Comparison of ENCODE assay signal across 1 cellular context in genomic region chr4:56435748-56436442, GRCh38.
TF ChIP-seq lines count a peak whose summit lies in the region.

TSS of gene PAICS (plus strand) at chr4:56436260. CDS start at chr4:56436313, 53 bp downstream.

TF ChIP-seq in GM12878, 131 proteins besides CTCF, POLR2A, EP300 and RAD21 (continued from another document and continues in another):
- TF ChIP-seq POLR2AphosphoS5 (IDR thresholded peaks at IDR 0.05; ENCODE audit: low read length) (peak; percentile 71; the same call in 1 of the 2 replicates), MXI1 (IDR thresholded peaks at IDR 0.05; ENCODE audit: low read depth, low read length) (peak; percentile 99), NRF1 (conservative IDR thresholded peaks at IDR 0.05; ENCODE audit: low read depth, low read length) (peak; percentile 95), RB1 (IDR thresholded peaks at IDR 0.05; ENCODE audit: borderline replicate concordance) (peak; percentile 92; the same call in 1 of the 2 replicates), SP1 (IDR thresholded peaks at IDR 0.05; ENCODE audit: low read depth, low read length) (peak; percentile 71), RAD51 (IDR thresholded peaks at IDR 0.05) (peak; percentile 12; the same call in 1 of the 2 replicates), ASH2L (IDR thresholded peaks at IDR 0.05; ENCODE audit: borderline replicate concordance, low read depth) (0 out of 2 replicates have a peak, but pooled peaks have one; percentile 18), FOXK2 (IDR thresholded peaks at IDR 0.05) (peak; percentile 96), YY1 (IDR thresholded peaks at IDR 0.05; ENCODE audit: low read depth, low read length) (peak; percentile 67), PAX5 (IDR thresholded peaks at IDR 0.05; ENCODE audit: borderline replicate concordance, low read depth, low read length) (peak; percentile 16; the same call in 1 of the 2 replicates), USF2 (IDR thresholded peaks at IDR 0.05; ENCODE audit: borderline replicate concordance, low read depth, low read length) (peak; percentile 47), SMARCA5 (IDR thresholded peaks at IDR 0.05) (peak; percentile 97), TCF3 (IDR thresholded peaks at IDR 0.05; ENCODE audit: borderline replicate concordance, insufficient read depth, low read depth, low read length) (no peak), HSF1 (IDR thresholded peaks at IDR 0.05; ENCODE audit: low read depth, low read length) (no peak), ZNF687 (IDR thresholded peaks at IDR 0.05) (peak; percentile 80), SIN3A (IDR thresholded peaks at IDR 0.05; ENCODE audit: low read depth, low read length) (peak; percentile 92; the same call in 1 of the 2 replicates), NR2F1 (conservative IDR thresholded peaks at IDR 0.05) (peak; percentile 86), SUZ12 (IDR thresholded peaks at IDR 0.05; ENCODE audit: unreplicated experiment) (no peak), RELB (IDR thresholded peaks at IDR 0.05; ENCODE audit: low read depth) (peak; percentile 80), YBX1 (IDR thresholded peaks at IDR 0.05) (no peak), ZSCAN29 (IDR thresholded peaks at IDR 0.05) (no peak), PML (IDR thresholded peaks at IDR 0.05; ENCODE audit: low read length) (peak; percentile 91), ETV6 (conservative IDR thresholded peaks at IDR 0.05 in 1 of 2, IDR thresholded peaks at IDR 0.05 in 1 of 2; ENCODE audit: borderline replicate concordance in 1 of 2, low read depth in 1 of 2) (no peak), MAX (IDR thresholded peaks at IDR 0.05; ENCODE audit: low read depth, low read length) (peak; percentile 99), IRF3 (IDR thresholded peaks at IDR 0.05) (no peak; the same call in 1 of the 2 replicates), MEF2B (IDR thresholded peaks at IDR 0.05; ENCODE audit: partially characterized antibody, poor library complexity, severe bottlenecking) (peak; percentile 47), CHD1 (IDR thresholded peaks at IDR 0.05; ENCODE audit: low read depth, low read length) (peak; percentile 96), IKZF2 (IDR thresholded peaks at IDR 0.05) (0 out of 4 replicates have a peak, but pooled peaks of 1 of the 2 experiments have one; percentile 8), HCFC1 (IDR thresholded peaks at IDR 0.05; ENCODE audit: low read length) (peak; percentile 9; the same call in 1 of the 2 replicates), E4F1 (IDR thresholded peaks at IDR 0.05; ENCODE audit: borderline replicate concordance, partially characterized antibody) (peak; percentile 64), NKRF (conservative IDR thresholded peaks at IDR 0.05) (peak; percentile 96), NR2C2 (IDR thresholded peaks at IDR 0.05; ENCODE audit: borderline replicate concordance, control insufficient read depth, insufficient read length, low read depth) (no peak), EGR1 (IDR thresholded peaks at IDR 0.05; ENCODE audit: borderline replicate concordance in 1 of 2, low read depth in 2 of 2, low read length in 2 of 2) (peak in 1 of 2 experiments; percentile 28; a peak in 1 of 3 replicates), KLF5 (IDR thresholded peaks at IDR 0.05; ENCODE audit: partially characterized antibody) (peak; percentile 98), PAX8 (IDR thresholded peaks at IDR 0.05) (no peak), CREB1 (IDR thresholded peaks at IDR 0.05; ENCODE audit: low read depth) (peak; percentile 3; the same call in 1 of the 2 replicates), ZNF24 (IDR thresholded peaks at IDR 0.05) (no peak), IKZF1 (conservative IDR thresholded peaks at IDR 0.05) (peak; percentile 63), SREBF1 (IDR thresholded peaks at IDR 0.05; ENCODE audit: low read length) (peak; percentile 85), BCLAF1 (IDR thresholded peaks at IDR 0.05) (peak; percentile 89), ATF7 (IDR thresholded peaks at IDR 0.05; ENCODE audit: low read depth) (peak; percentile 98), E2F4 (IDR thresholded peaks at IDR 0.05; ENCODE audit: low read depth, low read length) (peak; percentile 66; the same call in 1 of the 2 replicates), CBX5 (IDR thresholded peaks at IDR 0.05; ENCODE audit: low read depth) (0 out of 2 replicates have a peak, but pooled peaks have one; percentile 48), ZNF207 (IDR thresholded peaks at IDR 0.05; ENCODE audit: borderline replicate concordance) (no peak; the same call in 1 of the 2 replicates)
